ENCODE assay signal across 1 cellular context in the genomic region with DNA sequence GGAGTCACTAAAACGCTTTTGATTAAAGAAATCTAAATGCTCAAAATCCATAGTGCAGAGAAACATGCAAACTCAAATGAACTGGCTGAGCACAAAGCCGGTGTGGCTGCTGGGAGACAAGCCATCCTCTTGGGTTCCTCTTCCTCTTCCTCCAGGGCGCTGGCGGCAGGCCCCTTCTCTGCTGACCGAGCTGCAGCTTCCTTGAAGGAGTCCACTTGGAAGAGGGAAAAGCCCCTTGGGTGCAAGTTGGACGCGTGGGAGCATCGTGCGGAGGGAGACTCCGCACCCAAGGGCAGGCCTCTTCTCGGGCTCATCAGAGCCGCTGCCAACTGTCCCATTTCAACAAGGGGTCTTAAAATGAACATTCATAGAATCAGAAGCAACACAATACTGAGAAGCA.
TF ChIP-seq lines count a peak whose summit lies in the region.

No MANE protein-coding gene starts in this region.

TF ChIP-seq in K562, 482 proteins besides CTCF, POLR2A, EP300 and RAD21:
- no peak for TF ChIP-seq ELF2 (CRISPR knock-in tag; IDR thresholded peaks at IDR 0.05)
- TF ChIP-seq RBFOX2 (IDR thresholded peaks at IDR 0.05; ENCODE audit: low read depth, low read length): peak; percentile 52; the same call in 1 of the 2 replicates
- TF ChIP-seq ZSCAN32 (CRISPR knock-in tag; IDR thresholded peaks at IDR 0.05): no peak
- TF ChIP-seq RNF2 (IDR thresholded peaks at IDR 0.05): no peak
- TF ChIP-seq ZNF133 (CRISPR knock-in tag; IDR thresholded peaks at IDR 0.05): no peak
- no peak for TF ChIP-seq ZNF696 (CRISPR knock-in tag; conservative IDR thresholded peaks at IDR 0.05)
- no peak for TF ChIP-seq SREBF1 (IDR thresholded peaks at IDR 0.05; ENCODE audit: borderline replicate concordance, low read depth, low read length)
- no peak for TF ChIP-seq RBM14 (IDR thresholded peaks at IDR 0.05; ENCODE audit: borderline replicate concordance, insufficient read depth, low read depth, low read length)
- TF ChIP-seq RBM25 (IDR thresholded peaks at IDR 0.05; ENCODE audit: low read depth, low read length, severe bottlenecking): no peak
- TF ChIP-seq ZBTB33 (CRISPR knock-in tag; IDR thresholded peaks at IDR 0.05): peak; percentile 63; the same call in 1 of the 2 replicates
- TF ChIP-seq, protein P1, sequence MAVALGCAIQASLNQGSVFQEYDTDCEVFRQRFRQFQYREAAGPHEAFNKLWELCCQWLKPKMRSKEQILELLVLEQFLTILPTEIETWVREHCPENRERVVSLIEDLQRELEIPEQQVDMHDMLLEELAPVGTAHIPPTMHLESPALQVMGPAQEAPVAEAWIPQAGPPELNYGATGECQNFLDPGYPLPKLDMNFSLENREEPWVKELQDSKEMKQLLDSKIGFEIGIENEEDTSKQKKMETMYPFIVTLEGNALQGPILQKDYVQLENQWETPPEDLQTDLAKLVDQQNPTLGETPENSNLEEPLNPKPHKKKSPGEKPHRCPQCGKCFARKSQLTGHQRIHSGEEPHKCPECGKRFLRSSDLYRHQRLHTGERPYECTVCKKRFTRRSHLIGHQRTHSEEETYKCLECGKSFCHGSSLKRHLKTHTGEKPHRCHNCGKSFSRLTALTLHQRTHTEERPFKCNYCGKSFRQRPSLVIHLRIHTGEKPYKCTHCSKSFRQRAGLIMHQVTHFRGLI (CRISPR knock-in tag; IDR thresholded peaks at IDR 0.05): no peak
